ENCODE assay signal across 11 cellular contexts in genomic region chr19:44692379-44692721, GRCh38. TPM values are rescaled to one million over a fixed set of nuclear protein-coding genes. Genes with fewer than 3 reads are reported as not detected.
DNase-seq lines count a peak whose midpoint lies in the region; ATAC-seq and TF ChIP-seq lines count a peak whose summit lies in the region.
"Had no signal": no experiment of that assay in that cellular context is flagged by ENCODE, and none has a peak within 500 bp of the region (broad histone marks: within the 10 kb centered on the region; RNA-seq: fewer than 3 reads in every experiment).

No MANE protein-coding gene starts in this region.

- no peak for TF ChIP-seq RAD21 in SK-N-SH (IDR thresholded peaks at IDR 0.05; ENCODE audit: low read length)

- no peaks in the 10 kb centered on the region for H3K27me3 ChIP-seq in SK-N-SH (ENCODE audit: insufficient read depth)
- no peaks in the 10 kb centered on the region for H3K27me3 ChIP-seq in body of pancreas
- peaks cover 0 to 2% (median 0%) of the 10 kb centered on the region in 4 donors for H3K27me3 ChIP-seq in esophagus muscularis mucosa

- no peaks in the 10 kb centered on the region for H3K9me3 ChIP-seq in SK-N-SH
- no peaks in the 10 kb centered on the region for H3K9me3 ChIP-seq in body of pancreas
- H3K9me3 ChIP-seq in esophagus muscularis mucosa: no peaks in the 10 kb centered on the region

- no peak for TF ChIP-seq EP300 in SK-N-SH (IDR thresholded peaks at IDR 0.05; ENCODE audit: borderline replicate concordance in 1 of 2, low read depth in 1 of 2, low read length in 1 of 2)
- TF ChIP-seq EP300 in esophagus muscularis mucosa (IDR thresholded peaks at IDR 0.05): no peak

- intact Hi-C loops in body of pancreas (cut with DNase I): no loop called here
- intact Hi-C loops in esophagus muscularis mucosa (cut with DNase I): no loop called here

- no peak for ATAC-seq in SK-N-SH treated with all-trans-retinoic acid at 6 μM for 48 hours
- peak; percentile 4 for ATAC-seq in HG03108 (IDR thresholded peaks at IDR 0.05; ENCODE audit: unreplicated experiment)
- ATAC-seq in body of pancreas: peak; percentile 27

- H4K20me1 ChIP-seq in SK-N-SH (ENCODE audit: insufficient read depth): no peaks in the 10 kb centered on the region

- H2AFZ ChIP-seq in SK-N-SH (ENCODE audit: low read depth): peak overlapping the region; percentile 78; the same call in 1 of the 2 replicates

- H3K4me2 ChIP-seq in SK-N-SH: peak overlapping the region; percentile 71

- CTCF ChIA-PET in SK-N-SH (lab: Yijun Ruan, JAX): interaction anchor here (1.0 to 8.1 kb wide), 4 partner anchors 32 to 122 kb away, joined by 3 to 71 read pairs (median 16); no protein-coding TSS in a partner anchor

- H3K4me1 ChIP-seq in SK-N-SH (ENCODE audit: control insufficient read depth in 1 of 2, insufficient read depth in 2 of 2, low read depth in 1 of 2, low read length in 1 of 2) (peaks cover 0 to 10% of the 10 kb centered on the region in 2 experiments; a peak in 3 of 4 replicates), body of pancreas (peaks cover 84% of the 10 kb centered on the region), esophagus muscularis mucosa (peaks cover 11 to 24% (median 16%) of the 10 kb centered on the region in 4 donors)

- H3K9ac ChIP-seq in SK-N-SH: peak overlapping the region; percentile 64; the same call in 1 of the 2 replicates

- no peak for TF ChIP-seq POLR2A in body of pancreas (IDR thresholded peaks at IDR 0.05)
- TF ChIP-seq POLR2A in esophagus muscularis mucosa (IDR thresholded peaks at IDR 0.05; ENCODE audit: low read depth): no peak

- no peaks in the 10 kb centered on the region for H3K79me2 ChIP-seq in SK-N-SH (ENCODE audit: insufficient read depth)

- H3K36me3 ChIP-seq in SK-N-SH (replicated peaks in 1 of 2; ENCODE audit: control insufficient read depth in 1 of 2, insufficient read depth in 2 of 2, low read length in 1 of 2): no peaks in the 10 kb centered on the region
- H3K36me3 ChIP-seq in body of pancreas (replicated peaks in 1 of 2; ENCODE audit: insufficient read depth in 1 of 2, low read depth in 2 of 2): no peaks in the 10 kb centered on the region
- H3K36me3 ChIP-seq in esophagus muscularis mucosa: no peaks in the 10 kb centered on the region

- peaks cover 13% of the 10 kb centered on the region for H3F3A ChIP-seq in SK-N-SH (replicated peaks; ENCODE audit: insufficient read depth)

- 13% methylated on average over 5 of the region's 5 CpGs for WGBS in SK-N-SH (ENCODE audit: low lambda C conversion rate)
- WGBS in body of pancreas, 2 donors: 9% methylated on average over 3 to 5 of the region's 5 CpGs
- WGBS in esophagus muscularis mucosa: 54% methylated on average over 5 of the region's 5 CpGs

- H3K9me2 ChIP-seq in SK-N-SH: no peaks in the 10 kb centered on the region

- POLR2A ChIA-PET in SK-N-SH (lab: Yijun Ruan, JAX): no interaction called here

- peak overlapping the region in 1 of 2 experiments; percentile 86; a peak in 2 of 4 replicates for H3K27ac ChIP-seq in SK-N-SH (ENCODE audit: low read depth in 2 of 2, low read length in 1 of 2)
- H3K27ac ChIP-seq in body of pancreas: peak overlapping the region; percentile 94 to 97 (median 96)
- H3K27ac ChIP-seq in esophagus muscularis mucosa (replicated peaks in 1 of 4): peak overlapping the region in 1 of 4 donors; percentile 5

- TF ChIP-seq CTCF in SK-N-SH (IDR thresholded peaks at IDR 0.05) (no peak), body of pancreas (IDR thresholded peaks at IDR 0.05) (no peak), retinal pigment epithelial cell (conservative IDR thresholded peaks at IDR 0.05; ENCODE audit: low read depth, low read length) (no peak), esophagus muscularis mucosa (IDR thresholded peaks at IDR 0.05) (no peak)

- H3K4me3 ChIP-seq in SK-N-SH (ENCODE audit: low read depth in 2 of 2, low read length in 1 of 2) (0 out of 4 replicates have a peak overlapping the region, but pooled peaks of 1 of the 2 experiments have one; percentile 25), body of pancreas (no peak overlapping the region), retinal pigment epithelial cell (ENCODE audit: low read length) (no peak overlapping the region), esophagus muscularis mucosa (no peak overlapping the region)

- DNase-seq in SK-N-SH (no peak), body of pancreas (peak in 1 of 4 donors; percentile 48), retinal pigment epithelial cell (ENCODE audit: low read depth) (peak; percentile 6), esophagus muscularis mucosa (ENCODE audit: extremely low spot score) (no peak), cerebellar cortex (ENCODE audit: low spot score) (no peak), OCI-M1 (lab: John Stamatoyannopoulos, UW) (no peak)
- DNase-seq: NCI-H69, substantia nigra had no signal

TF ChIP-seq in SK-N-SH, 30 proteins besides CTCF, POLR2A, EP300 and RAD21:
- TF ChIP-seq PBX3 (IDR thresholded peaks at IDR 0.05) (peak; percentile 20; the same call in 1 of the 2 replicates), CHD2 (IDR thresholded peaks at IDR 0.05; ENCODE audit: low read length, partially characterized antibody) (no peak)

TF ChIP-seq in SK-N-SH treated with all-trans-retinoic acid at 6 μM for 48 hours, 23 proteins besides CTCF, POLR2A, EP300 and RAD21 (continues in another document):
- TF ChIP-seq ZNF70 (CRISPR knock-in tag; IDR thresholded peaks at IDR 0.05): no peak
- no peak for TF ChIP-seq CSDC2 (CRISPR knock-in tag; IDR thresholded peaks at IDR 0.05)
- TF ChIP-seq ZNF565 (CRISPR knock-in tag; conservative IDR thresholded peaks at IDR 0.05; ENCODE audit: low read depth): no peak
- TF ChIP-seq PPARA (CRISPR knock-in tag; IDR thresholded peaks at IDR 0.05; ENCODE audit: borderline replicate concordance): no peak
- no peak for TF ChIP-seq ISL1 (CRISPR knock-in tag; IDR thresholded peaks at IDR 0.05)
- TF ChIP-seq ZFP30 (CRISPR knock-in tag; IDR thresholded peaks at IDR 0.05): no peak
- TF ChIP-seq ZNF8 (CRISPR knock-in tag; IDR thresholded peaks at IDR 0.05): no peak
- TF ChIP-seq ARNTL (CRISPR knock-in tag; IDR thresholded peaks at IDR 0.05; ENCODE audit: borderline replicate concordance, low read depth): no peak
- no peak for TF ChIP-seq ZFP3 (CRISPR knock-in tag; IDR thresholded peaks at IDR 0.05)
- TF ChIP-seq TOX (CRISPR knock-in tag; IDR thresholded peaks at IDR 0.05; ENCODE audit: borderline replicate concordance): no peak
- no peak for TF ChIP-seq TSHZ2 (CRISPR knock-in tag; IDR thresholded peaks at IDR 0.05)
- no peak for TF ChIP-seq TCF4 (CRISPR knock-in tag; IDR thresholded peaks at IDR 0.05; ENCODE audit: borderline replicate concordance)
- no peak for TF ChIP-seq BACH2 (CRISPR knock-in tag; IDR thresholded peaks at IDR 0.05; ENCODE audit: borderline replicate concordance)

RNA-seq across cellular contexts. Expression of gene CEACAM16, which starts 6.6 kb away (rescaled TPM):
- not detected in 2 replicates for polyA plus RNA-seq in SK-N-SH (2012; rRNA removed)
- polyA plus RNA-seq in SK-N-SH (2012; cell fraction: cytosol; rRNA removed): not detected in 2 replicates
- 0.04 TPM in 1 of 2 replicates, not detected in the other for polyA plus RNA-seq in SK-N-SH (2012; cell fraction: nucleus; rRNA removed)
- total RNA-seq in body of pancreas: 1 to 10 TPM in 1 of 2 donors, under 1 TPM in 1; 0.33 to 1.3 TPM
- total RNA-seq in esophagus muscularis mucosa: not detected
- total RNA-seq: A172 had no signal

RNA-seq across cellular contexts. Expression of gene CEACAM19, which starts 21.1 kb away (rescaled TPM):
- polyA plus RNA-seq in SK-N-SH (2012; rRNA removed): 1.4 and 2.0 TPM in 2 replicates
- 0.35 and 0.49 TPM in 2 replicates for polyA plus RNA-seq in SK-N-SH (2012; cell fraction: cytosol; rRNA removed)
- polyA plus RNA-seq in SK-N-SH (2012; cell fraction: nucleus; rRNA removed): 11.3 and 11.7 TPM in 2 replicates
- total RNA-seq in body of pancreas: 1 to 10 TPM; 3.9 to 5.3 TPM
- total RNA-seq in esophagus muscularis mucosa: 1 to 10 TPM; 2.5 to 5.1 (median 3.7) TPM
- total RNA-seq: A172 had no signal

RNA-seq across cellular contexts. Expression of gene PVR, which starts 48.6 kb away (rescaled TPM):
- polyA plus RNA-seq in SK-N-SH (2012; rRNA removed): 90.2 and 90.8 TPM in 2 replicates
- 51.9 and 73.3 TPM in 2 replicates for polyA plus RNA-seq in SK-N-SH (2012; cell fraction: cytosol; rRNA removed)
- 65.6 and 91.5 TPM in 2 replicates for polyA plus RNA-seq in SK-N-SH (2012; cell fraction: nucleus; rRNA removed)
- total RNA-seq in body of pancreas (10 to 100 TPM; 36.8 to 55.4 TPM), esophagus muscularis mucosa (10 to 100 TPM; 20.8 to 58.3 (median 49.0) TPM)

RNA-seq across cellular contexts. Expression of gene BCL3, which starts 56.2 kb away (rescaled TPM):
- polyA plus RNA-seq in SK-N-SH (2012; rRNA removed): 7.5 and 19.2 TPM in 2 replicates
- polyA plus RNA-seq in SK-N-SH (2012; cell fraction: cytosol; rRNA removed): 8.9 and 12.7 TPM in 2 replicates
- 49.3 and 90.0 TPM in 2 replicates for polyA plus RNA-seq in SK-N-SH (2012; cell fraction: nucleus; rRNA removed)
- total RNA-seq in body of pancreas (10 to 100 TPM; 26.2 to 72.5 TPM), esophagus muscularis mucosa (100 to 1,000 TPM in 1 of 4 donors, 10 to 100 TPM in 2, 1 to 10 TPM in 1; 10.0 to 147 (median 20.2) TPM)
